Comparison of ENCODE assay signal across 8 cellular contexts in the genomic region with DNA sequence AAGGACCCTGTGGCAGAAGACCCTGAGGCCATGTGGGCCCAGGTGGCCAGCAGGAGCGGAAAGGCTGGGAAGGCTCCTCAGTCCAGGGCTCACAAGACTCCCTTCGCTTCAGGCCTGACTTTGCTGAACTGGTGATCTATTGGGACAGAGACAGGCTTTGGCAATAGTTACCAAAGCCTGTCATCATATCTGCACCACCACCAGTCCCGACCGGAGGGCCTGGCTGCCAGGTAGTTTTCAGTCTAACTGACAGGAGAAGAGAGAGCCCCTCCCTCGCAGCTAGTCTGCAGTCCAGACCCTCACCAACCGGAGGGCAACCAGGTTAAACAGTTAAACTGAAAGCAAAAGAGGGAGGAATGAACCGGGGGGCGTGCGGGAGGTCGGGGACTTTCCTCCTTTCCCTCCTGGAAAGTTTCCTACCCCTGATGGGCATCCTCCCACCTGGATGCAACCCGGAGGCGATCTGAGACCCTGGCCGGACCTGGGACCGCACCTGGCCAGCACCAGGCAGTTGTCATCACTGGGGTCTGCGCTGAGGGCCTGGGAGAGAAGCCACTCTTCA. TPM values are rescaled to one million over a fixed set of nuclear protein-coding genes. Genes with fewer than 3 reads are reported as not detected.
DNase-seq lines count a peak whose midpoint lies in the region; ATAC-seq lines count a peak whose summit lies in the region.

No MANE protein-coding gene starts in this region.

- intact Hi-C loops in posterior vena cava (cut with DNase I) = no loop called here

- peak overlapping the region; percentile 76 for H3K4me3 ChIP-seq in iPS-11a (ENCODE audit: low read depth, low read length)
- H3K4me3 ChIP-seq in skin epidermis = peak overlapping the region; percentile 60 to 94 (median 83)

- in situ Hi-C loops in G401 (cut with HindIII; ENCODE audit: low sequenced_read_pairs) = no loop called here

- peak overlapping the region; percentile 79 to 97 (median 92) for H3K27ac ChIP-seq in skin epidermis

- DNase-seq in G401 (ENCODE audit: low spot score) (peak; percentile 47), RPMI7951 (ENCODE audit: low read depth) (peak; percentile 72), amniotic epithelial cell (ENCODE audit: low read depth) (peak; percentile 61), posterior vena cava (ENCODE audit: low spot score) (no peak), HPDE6-E6E7 (ENCODE audit: extremely low spot score) (no peak)

- ATAC-seq in HG02678 (IDR thresholded peaks at IDR 0.05; ENCODE audit: unreplicated experiment) = peak; percentile 14

RNA-seq across cellular contexts. Expression of gene RAB27A, which starts 0.5 kb away (rescaled TPM):
- 5.2 and 7.3 TPM in 2 replicates for total RNA-seq in G401 (2014; rRNA removed; shearing (Covaris generic))
- total RNA-seq in RPMI7951 (2014; rRNA removed; shearing (Covaris generic)) = 17.8 and 19.0 TPM in 2 replicates
- 10 to 100 TPM; 40.6 to 59.3 TPM for total RNA-seq in posterior vena cava

RNA-seq across cellular contexts. Expression of gene PIGBOS1, which starts 29.8 kb away (rescaled TPM):
- 13.5 and 14.9 TPM in 2 replicates for total RNA-seq in G401 (2014; rRNA removed; shearing (Covaris generic))
- 25.6 and 30.7 TPM in 2 replicates for total RNA-seq in RPMI7951 (2014; rRNA removed; shearing (Covaris generic))
- total RNA-seq in posterior vena cava = 1 to 10 TPM; 8.5 to 8.7 TPM

RNA-seq across cellular contexts. Expression of gene PIGB, which starts 29.9 kb away (rescaled TPM):
- 4.3 and 9.0 TPM in 2 replicates for total RNA-seq in G401 (2014; rRNA removed; shearing (Covaris generic))
- 21.0 and 29.7 TPM in 2 replicates for total RNA-seq in RPMI7951 (2014; rRNA removed; shearing (Covaris generic))
- total RNA-seq in posterior vena cava = 10 to 100 TPM; 13.6 to 16.1 TPM

Comparison
In these comparisons a context has a peak if more than half of its experiments do, and no peak if none do; other contexts are left out.
1. DNase-seq: peak in G401 (single experiment), RPMI7951 (single experiment) and amniotic epithelial cell (single experiment); none in posterior vena cava (single experiment) and HPDE6-E6E7 (single experiment).